ENCODE assay signal across 8 cellular contexts in genomic region chr5:61327761-61328753, GRCh38. TPM values are rescaled to one million over a fixed set of nuclear protein-coding genes. Genes with fewer than 3 reads are reported as not detected.
DNase-seq lines count a peak whose midpoint lies in the region; ATAC-seq and TF ChIP-seq lines count a peak whose summit lies in the region.

No MANE protein-coding gene starts in this region.

- peak overlapping the region; percentile 79 for H3K4me2 ChIP-seq in osteoblast (ENCODE audit: insufficient read depth, low read length)

- no peak overlapping the region for H2AFZ ChIP-seq in osteoblast (ENCODE audit: low read length)

- peak overlapping the region; percentile 75 for H3K27ac ChIP-seq in osteoblast (ENCODE audit: low read depth, low read length)

- ATAC-seq in GM18909 (IDR thresholded peaks at IDR 0.05; ENCODE audit: poor library complexity, unreplicated experiment) (peak; percentile 25), HG03520 (IDR thresholded peaks at IDR 0.05; ENCODE audit: unreplicated experiment) (peak; percentile 30), esophagus mucosa (no peak)
- peak; percentile 50 for ATAC-seq in activated naive CD8-positive, alpha-beta T cell treated with anti-CD3 and anti-CD28 coated beads, Interleukin-2, amount 50 U/mL, for 24 hours

- DNase-seq in A172 (ENCODE audit: low spot score) = peak; percentile 88
- peak; percentile 22 for DNase-seq in activated naive CD8-positive, alpha-beta T cell treated with anti-CD3 and anti-CD28 coated beads, Interleukin-2, amount 50 U/mL, for 24 hours
- peak; percentile 95 for DNase-seq in osteoblast (ENCODE audit: insufficient read length, low spot score, missing footprints)
- DNase-seq in superior temporal gyrus (ENCODE audit: extremely low spot score) = no peak
- no peak for DNase-seq in NCI-H2227 (lab: John Stamatoyannopoulos, UW; ENCODE audit: unreplicated experiment)

- H4K20me1 ChIP-seq in osteoblast (ENCODE audit: insufficient read depth, low read length) = no peaks in the 10 kb centered on the region

- no peak overlapping the region for H3K4me3 ChIP-seq in osteoblast (ENCODE audit: insufficient read depth, low read length)

- H3K4me1 ChIP-seq in osteoblast (ENCODE audit: insufficient read depth, low read length) = peaks cover 42% of the 10 kb centered on the region

- no peaks in the 10 kb centered on the region for H3K36me3 ChIP-seq in osteoblast (ENCODE audit: insufficient read depth, low read length)

- H3K4me1 Mint-ChIP-seq in activated naive CD8-positive, alpha-beta T cell treated with anti-CD3 and anti-CD28 coated beads, Interleukin-2, amount 50 U/mL, for 24 hours = peaks cover 33% of the 10 kb centered on the region

- H3K9me3 ChIP-seq in osteoblast (ENCODE audit: low read depth, low read length) = no peaks in the 10 kb centered on the region

- no peak overlapping the region for H3K4me3 Mint-ChIP-seq in activated naive CD8-positive, alpha-beta T cell treated with anti-CD3 and anti-CD28 coated beads, Interleukin-2, amount 50 U/mL, for 24 hours

- no peak for TF ChIP-seq CTCF in osteoblast (IDR thresholded peaks at IDR 0.05; ENCODE audit: extremely low read depth, low read depth, low read length)

- H3K9me3 Mint-ChIP-seq in activated naive CD8-positive, alpha-beta T cell treated with anti-CD3 and anti-CD28 coated beads, Interleukin-2, amount 50 U/mL, for 24 hours = no peaks in the 10 kb centered on the region

- H3K27me3 ChIP-seq in osteoblast (ENCODE audit: insufficient read depth, low read length) = no peaks in the 10 kb centered on the region

- peaks cover 7% of the 10 kb centered on the region for H3K79me2 ChIP-seq in osteoblast (ENCODE audit: insufficient read depth, low read length)

- H3K36me3 Mint-ChIP-seq in activated naive CD8-positive, alpha-beta T cell treated with anti-CD3 and anti-CD28 coated beads, Interleukin-2, amount 50 U/mL, for 24 hours (ENCODE audit: low read depth) = no peaks in the 10 kb centered on the region

- H3K27me3 Mint-ChIP-seq in activated naive CD8-positive, alpha-beta T cell treated with anti-CD3 and anti-CD28 coated beads, Interleukin-2, amount 50 U/mL, for 24 hours = peaks cover 21% of the 10 kb centered on the region

- peak overlapping the region; percentile 62 for H3K27ac Mint-ChIP-seq in activated naive CD8-positive, alpha-beta T cell treated with anti-CD3 and anti-CD28 coated beads, Interleukin-2, amount 50 U/mL, for 24 hours

RNA-seq across cellular contexts. Expression of gene ZSWIM6, which starts 4.0 kb away (rescaled TPM):
- 5.6 and 5.9 TPM in 2 replicates for total RNA-seq in A172 (2014; rRNA removed; shearing (Covaris generic))
- 10.0 and 10.5 TPM in 2 replicates for total RNA-seq in osteoblast
- 6.3 TPM for total RNA-seq in esophagus mucosa

Comparison
In these comparisons a context has a peak if more than half of its experiments do, and no peak if none do; other contexts are left out.
1. DNase-seq: peak in A172 (single experiment), activated naive CD8-positive, alpha-beta T cell treated with anti-CD3 and anti-CD28 coated beads, Interleukin-2, amount 50 U/mL, for 24 hours (single experiment) and osteoblast (single experiment); none in superior temporal gyrus (single experiment) and NCI-H2227 (single experiment).